In the genomic region with DNA sequence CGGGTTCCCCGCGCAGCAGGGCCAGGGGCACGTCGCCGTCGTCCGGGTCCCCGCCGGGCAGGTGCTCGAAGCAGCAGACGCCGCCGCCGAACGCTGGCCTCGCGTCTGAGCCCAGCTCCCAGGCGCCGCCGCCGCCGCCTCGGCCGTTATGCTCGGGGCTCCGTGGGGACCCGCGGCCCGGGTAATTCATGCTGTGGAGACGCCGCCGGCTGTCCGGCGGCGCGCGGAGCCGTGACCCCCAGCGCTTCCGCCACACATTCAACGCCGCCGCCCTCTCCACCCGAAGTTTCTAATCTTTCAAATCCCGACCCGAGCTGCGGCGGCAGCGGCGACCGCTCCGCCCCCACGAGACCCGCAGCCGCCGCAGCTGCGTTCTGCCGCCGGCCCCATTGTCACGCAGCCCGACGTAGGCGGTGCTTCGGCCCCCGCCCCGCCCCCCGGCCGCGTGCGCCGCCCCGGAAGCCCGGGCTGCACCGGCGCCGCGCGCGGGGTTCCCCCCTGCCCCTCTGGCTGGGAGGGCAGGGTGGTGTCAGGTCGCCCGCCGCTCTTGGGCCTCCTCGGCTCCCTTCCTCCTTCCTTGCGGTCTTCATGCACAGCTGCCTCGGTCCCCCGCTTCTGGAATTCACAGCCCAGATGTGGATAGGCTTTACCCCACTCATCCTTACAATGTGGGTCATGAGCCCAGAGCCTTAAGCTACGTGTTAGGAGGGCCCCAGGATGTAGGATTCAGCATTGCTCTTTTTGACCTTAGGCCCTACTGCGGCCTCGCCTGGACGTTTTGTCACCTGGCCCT, we compare ENCODE assay signal across 8 cellular contexts. TPM values are rescaled to one million over a fixed set of nuclear protein-coding genes. Genes with fewer than 3 reads are reported as not detected.
DNase-seq lines count a peak whose midpoint lies in the region; ATAC-seq and TF ChIP-seq lines count a peak whose summit lies in the region.

TSS of gene DDHD1 (minus strand) at position 415 of the 793 bp plus-strand sequence. CDS start at position 190, 225 bp downstream.

- peak within 1 kb of the TSS; percentile 75 for H3K27ac ChIP-seq in DOHH2 (ENCODE audit: low read depth, low read length)
- H3K27ac ChIP-seq in KOPT-K1 (ENCODE audit: low read depth, low read length, poor library complexity, severe bottlenecking): peak within 1 kb of the TSS; percentile 78
- peak within 1 kb of the TSS; percentile 90 for H3K27ac ChIP-seq in neural progenitor cell
- H3K27ac ChIP-seq in subcutaneous abdominal adipose tissue (ENCODE audit: low read depth, low read length): peak within 1 kb of the TSS; percentile 73

- no peaks in the 10 kb centered on the region for H3K27me3 Mint-ChIP-seq in neural progenitor cell (ENCODE audit: insufficient read depth, low read depth)

- H3K27me3 ChIP-seq in DOHH2 (ENCODE audit: control insufficient read depth, low read length) (no peaks in the 10 kb centered on the region), neural progenitor cell (no peaks in the 10 kb centered on the region), subcutaneous abdominal adipose tissue (ENCODE audit: control insufficient read depth in 5 of 5, insufficient read depth in 4 of 5, low read length in 5 of 5) (no peaks in the 10 kb centered on the region)

- H3K9me2 ChIP-seq in DOHH2 (replicated peaks; ENCODE audit: control insufficient read depth, low read length): no peaks in the 10 kb centered on the region

- H3K36me3 Mint-ChIP-seq in neural progenitor cell: peaks cover 4% of the 10 kb centered on the region

- no peaks in the 10 kb centered on the region for H3K9me3 ChIP-seq in DOHH2 (ENCODE audit: control insufficient read depth, insufficient read depth, low read length)
- no peaks in the 10 kb centered on the region for H3K9me3 ChIP-seq in KOPT-K1 (ENCODE audit: insufficient read depth, low read length, poor library complexity, severe bottlenecking)
- no peaks in the 10 kb centered on the region for H3K9me3 ChIP-seq in neural progenitor cell (ENCODE audit: low read depth)
- no peaks in the 10 kb centered on the region for H3K9me3 ChIP-seq in subcutaneous abdominal adipose tissue (ENCODE audit: control insufficient read depth in 5 of 5, low read length in 5 of 5)

- peak within 1 kb of the TSS; percentile 95 for H3K27ac Mint-ChIP-seq in neural progenitor cell

- H3K4me3 ChIP-seq in DOHH2 (ENCODE audit: low read length) (peak within 1 kb of the TSS; percentile 94), foreskin fibroblast (ENCODE audit: low read depth in 1 of 2, low read length in 2 of 2) (peak within 1 kb of the TSS; percentile 71 to 84), neural progenitor cell (peak within 1 kb of the TSS; percentile 99), subcutaneous abdominal adipose tissue (ENCODE audit: low read depth in 1 of 5, low read length in 5 of 5) (peak within 1 kb of the TSS; percentile 73 to 95 (median 86))

- DNase-seq in SHP77 treated with DMSO at 0.1 percent for 48 hours (lab: John Stamatoyannopoulos, UW): peak; percentile 49
- DNase-seq in activated gamma-delta T cell (lab: John Stamatoyannopoulos, UW): peak; percentile 84
- peak; percentile 65 to 90 for DNase-seq in foreskin fibroblast
- DNase-seq in neural progenitor cell (ENCODE audit: low spot score): peak; percentile 93

- no peaks in the 10 kb centered on the region for H3K9me3 Mint-ChIP-seq in neural progenitor cell

- TF ChIP-seq CTCF in DOHH2 (IDR thresholded peaks at IDR 0.05; ENCODE audit: low read depth, low read length, poor library complexity, severe bottlenecking) (no peak), foreskin fibroblast (IDR thresholded peaks at IDR 0.05; ENCODE audit: low read depth, low read length) (no peak), neural progenitor cell (IDR thresholded peaks at IDR 0.05) (no peak)

- H2AFZ ChIP-seq in neural progenitor cell (replicated peaks): peak within 1 kb of the TSS; percentile 92

- H4K20me1 ChIP-seq in DOHH2 (ENCODE audit: control insufficient read depth, insufficient read depth, low read depth, low read length) (peaks cover 24% of the 10 kb centered on the region), neural progenitor cell (ENCODE audit: low read depth) (peaks cover 35% of the 10 kb centered on the region)

- H3K79me2 ChIP-seq in DOHH2 (ENCODE audit: control insufficient read depth, low read length): peaks cover 48% of the 10 kb centered on the region
- H3K79me2 ChIP-seq in neural progenitor cell (ENCODE audit: low read depth): peaks cover 44% of the 10 kb centered on the region

- peak within 1 kb of the TSS; percentile 97 for H3K4me3 Mint-ChIP-seq in neural progenitor cell

- ATAC-seq in GM21737 (IDR thresholded peaks at IDR 0.05; ENCODE audit: unreplicated experiment): peak; percentile 77

- peaks cover 14% of the 10 kb centered on the region; the same call in 1 of the 2 replicates for H3K36me3 ChIP-seq in DOHH2 (ENCODE audit: control insufficient read depth, low read length)
- peaks cover 5% of the 10 kb centered on the region; the same call in 1 of the 2 replicates for H3K36me3 ChIP-seq in KOPT-K1 (ENCODE audit: insufficient read depth, low read length)
- H3K36me3 ChIP-seq in neural progenitor cell: no peaks in the 10 kb centered on the region
- no peaks in the 10 kb centered on the region for H3K36me3 ChIP-seq in subcutaneous abdominal adipose tissue (ENCODE audit: control insufficient read depth in 5 of 5, insufficient read depth in 5 of 5, low read length in 5 of 5)

- H3F3A ChIP-seq in DOHH2 (ENCODE audit: control insufficient read depth, insufficient read depth): peaks cover 8% of the 10 kb centered on the region; the same call in 1 of the 2 replicates
- peaks cover 21% of the 10 kb centered on the region for H3F3A ChIP-seq in neural progenitor cell (ENCODE audit: low read depth)

- H3K4me2 ChIP-seq in DOHH2 (ENCODE audit: low read length): peak within 1 kb of the TSS; percentile 85
- H3K4me2 ChIP-seq in neural progenitor cell: peak within 1 kb of the TSS; percentile 87

- H3K4me1 Mint-ChIP-seq in neural progenitor cell: peaks cover 19% of the 10 kb centered on the region

- peak within 1 kb of the TSS; percentile 72 for H3K9ac ChIP-seq in neural progenitor cell
- peak within 1 kb of the TSS in 4 of 5 donors; percentile 67 to 91 (median 83) for H3K9ac ChIP-seq in subcutaneous abdominal adipose tissue (ENCODE audit: low read length in 5 of 5)

- H3K4me1 ChIP-seq in DOHH2 (ENCODE audit: control insufficient read depth, low read length) (peaks cover 36% of the 10 kb centered on the region), neural progenitor cell (peaks cover 13% of the 10 kb centered on the region), subcutaneous abdominal adipose tissue (ENCODE audit: control insufficient read depth in 5 of 5, insufficient read depth in 5 of 5, low read length in 5 of 5) (peaks cover 0 to 36% (median 30%) of the 10 kb centered on the region in 5 donors)

RNA-seq across cellular contexts. Expression of gene DDHD1, which starts in this region (rescaled TPM):
- 20.2 and 30.2 TPM in 2 replicates for total RNA-seq in neural progenitor cell (ENCODE audit: low replicate concordance)

Comparison
In these comparisons a context has a peak if more than half of its experiments do, and no peak if none do; other contexts are left out.
1. Peak in every context shown above with its lines: DNase-seq, ATAC-seq, H3K4me3 ChIP-seq and H3K27ac ChIP-seq.